1 cellular context compared by ENCODE assay signal in the genomic region with DNA sequence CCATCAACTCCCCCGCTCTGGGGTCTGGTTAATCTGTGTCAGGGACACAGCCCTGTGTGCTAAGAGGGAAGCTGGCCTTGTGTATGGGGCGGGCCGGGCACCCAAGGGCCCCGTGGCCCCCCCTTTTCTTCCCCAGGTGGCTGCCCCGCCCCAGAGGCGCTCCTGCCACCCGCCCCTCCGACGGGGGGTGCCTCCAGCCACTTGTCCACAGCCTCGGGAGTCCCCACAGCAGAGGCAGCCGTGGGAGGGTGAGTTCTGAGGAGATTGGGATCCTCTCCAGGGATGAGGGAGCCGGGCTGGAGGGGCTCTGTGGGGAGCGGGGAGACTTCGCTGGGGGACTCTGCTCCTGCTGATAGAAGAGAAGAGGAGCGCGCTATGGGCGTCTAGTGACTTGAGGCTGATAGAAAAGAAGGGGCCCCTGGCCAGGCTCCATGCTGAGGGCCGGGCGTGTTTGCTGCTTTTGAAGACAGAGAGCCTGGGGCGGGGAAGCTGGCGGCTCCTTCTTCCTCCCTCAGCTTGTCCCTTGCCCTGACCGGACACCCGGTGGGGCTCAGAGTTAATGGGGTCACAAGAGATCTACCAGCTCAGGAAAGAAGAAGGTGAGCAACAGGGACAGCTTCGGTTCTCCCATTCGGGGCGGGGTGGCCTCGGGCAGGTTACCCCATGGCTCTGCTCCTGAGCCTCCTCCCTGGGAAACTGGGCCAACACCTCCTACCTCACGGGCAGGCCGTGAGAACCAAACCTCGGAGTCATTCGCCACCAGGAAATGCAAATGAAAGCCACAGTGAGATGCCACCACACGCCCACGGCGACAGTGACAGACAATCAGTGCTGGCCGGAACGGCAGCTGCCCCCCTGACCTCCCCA.
TF ChIP-seq lines count a peak whose summit lies in the region.

No MANE protein-coding gene starts in this region.

TF ChIP-seq in IMR-90, 13 proteins besides CTCF, POLR2A, EP300 and RAD21 (continued from another document):
- TF ChIP-seq MXI1 (IDR thresholded peaks at IDR 0.05; ENCODE audit: borderline replicate concordance, low read depth, low read length) (no peak), SMC3 (IDR thresholded peaks at IDR 0.05; ENCODE audit: low read depth, low read length) (no peak), FOS (IDR thresholded peaks at IDR 0.05; ENCODE audit: low read depth, low read length) (no peak), CHD1 (IDR thresholded peaks at IDR 0.05; ENCODE audit: low read depth, low read length) (no peak), BHLHE40 (IDR thresholded peaks at IDR 0.05; ENCODE audit: low read depth, low read length) (no peak), RFX5 (IDR thresholded peaks at IDR 0.05; ENCODE audit: low read depth, low read length) (no peak), MAZ (IDR thresholded peaks at IDR 0.05; ENCODE audit: borderline replicate concordance, low read depth, low read length) (no peak), RCOR1 (IDR thresholded peaks at IDR 0.05; ENCODE audit: insufficient replicate concordance, low read length) (no peak)
- TF ChIP-seq, protein P1, sequence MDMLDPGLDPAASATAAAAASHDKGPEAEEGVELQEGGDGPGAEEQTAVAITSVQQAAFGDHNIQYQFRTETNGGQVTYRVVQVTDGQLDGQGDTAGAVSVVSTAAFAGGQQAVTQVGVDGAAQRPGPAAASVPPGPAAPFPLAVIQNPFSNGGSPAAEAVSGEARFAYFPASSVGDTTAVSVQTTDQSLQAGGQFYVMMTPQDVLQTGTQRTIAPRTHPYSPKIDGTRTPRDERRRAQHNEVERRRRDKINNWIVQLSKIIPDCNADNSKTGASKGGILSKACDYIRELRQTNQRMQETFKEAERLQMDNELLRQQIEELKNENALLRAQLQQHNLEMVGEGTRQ (IDR thresholded peaks at IDR 0.05; ENCODE audit: low read depth, low read length), result no peak
